In the genomic region with DNA sequence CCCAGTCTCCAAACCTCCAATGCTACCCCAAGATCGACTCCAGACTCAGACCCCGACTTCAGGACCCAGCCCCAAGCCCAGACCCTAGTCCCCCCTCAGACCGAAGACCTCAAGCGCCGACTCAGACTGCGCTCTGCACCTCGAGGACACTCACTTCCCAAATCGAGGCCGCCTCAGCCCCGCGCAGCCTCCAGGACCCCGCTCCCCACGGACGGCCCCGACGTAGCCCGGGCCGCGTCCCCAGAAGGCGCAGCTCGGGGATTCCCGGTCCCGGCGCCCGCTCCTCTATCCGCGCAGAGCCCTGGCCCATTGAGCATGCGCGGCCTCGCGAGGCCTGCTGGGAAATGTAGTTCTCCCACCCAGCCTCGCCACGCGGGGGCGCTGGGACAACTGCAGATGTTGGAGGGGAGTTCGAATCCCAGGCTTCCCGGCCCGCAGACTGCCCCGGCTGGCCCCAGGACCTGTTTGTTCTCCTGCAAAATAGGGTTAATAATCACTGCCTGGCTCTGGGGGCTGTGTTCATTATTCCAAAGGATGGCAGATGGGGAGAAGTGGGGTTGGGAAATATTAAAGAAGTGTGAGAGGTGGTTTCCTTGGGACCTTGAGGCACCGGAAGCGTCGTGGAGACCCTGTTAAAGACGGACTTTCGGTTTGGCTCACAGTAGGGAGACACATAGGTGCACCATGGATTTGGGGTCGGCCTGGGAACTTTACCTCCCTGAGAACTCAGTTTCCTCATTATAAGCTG, we compare ENCODE assay signal across 8 cellular contexts. TPM values are rescaled to one million over a fixed set of nuclear protein-coding genes. Genes with fewer than 3 reads are reported as not detected.
DNase-seq lines count a peak whose midpoint lies in the region; ATAC-seq, FAIRE-seq and TF ChIP-seq lines count a peak whose summit lies in the region.

TSS of gene APBA3 (minus strand) at position 311 of the 748 bp plus-strand sequence. CDS start 1,428 bp downstream, outside the sequence.

- peak; percentile 90 for TF ChIP-seq CTCF in GM06990 (IDR thresholded peaks at IDR 0.05; ENCODE audit: insufficient read depth, low read length, poor library complexity, severe bottlenecking)
- peak; percentile 59 to 85 for TF ChIP-seq CTCF in right atrium auricular region (IDR thresholded peaks at IDR 0.05)

- no peaks in the 10 kb centered on the region for H3K9me3 ChIP-seq in T-helper 17 cell (ENCODE audit: control insufficient read depth, low read length, poor library complexity, severe bottlenecking)
- H3K9me3 ChIP-seq in right atrium auricular region = no peaks in the 10 kb centered on the region

- DNase-seq in GM06990 (ENCODE audit: extremely low read depth, insufficient read length) (peak; percentile 92), NCI-H1694 (lab: John Stamatoyannopoulos, UW) (peak; percentile 75), T-helper 17 cell (peak; percentile 91 to 97 (median 96)), amygdala (lab: John Stamatoyannopoulos, UW) (peak; percentile 10 to 94 (median 78)), right atrium auricular region (ENCODE audit: low spot score) (peak; percentile 93), pulmonary artery endothelial cell (ENCODE audit: low read depth, low spot score) (peak; percentile 36), urothelium cell line (ENCODE audit: low spot score) (peak; percentile 88)

- ATAC-seq in HG02763 (IDR thresholded peaks at IDR 0.05; ENCODE audit: unreplicated experiment) (peak; percentile 52), T-helper 17 cell (peak; percentile 59)

- FAIRE-seq in urothelium cell line (lab: Jason Lieb, UNC) = no peak

- H3K4me1 Mint-ChIP-seq in T-helper 17 cell = peaks cover 29% of the 10 kb centered on the region

- H3K27me3 ChIP-seq in GM06990 (replicated peaks; ENCODE audit: control insufficient read depth, insufficient read depth, low read length) = no peaks in the 10 kb centered on the region
- no peaks in the 10 kb centered on the region for H3K27me3 ChIP-seq in right atrium auricular region

- H3K4me3 ChIP-seq in GM06990 (replicated peaks; ENCODE audit: low read depth, low read length) (peak within 1 kb of the TSS; percentile 76), right atrium auricular region (peak within 1 kb of the TSS; percentile 60 to 75)

- H3K27ac ChIP-seq in right atrium auricular region = peak within 1 kb of the TSS; percentile 96

- H3K36me3 Mint-ChIP-seq in T-helper 17 cell (ENCODE audit: low read depth) = no peaks in the 10 kb centered on the region

- H3K27me3 Mint-ChIP-seq in T-helper 17 cell = no peaks in the 10 kb centered on the region

- H3K27ac Mint-ChIP-seq in T-helper 17 cell = peak within 1 kb of the TSS; percentile 100

- peak within 1 kb of the TSS; percentile 96 for H3K4me3 Mint-ChIP-seq in T-helper 17 cell

- peaks cover 0 to 36% of the 10 kb centered on the region in 2 donors for H3K4me1 ChIP-seq in right atrium auricular region

- H3K36me3 ChIP-seq in GM06990 (ENCODE audit: control insufficient read depth, insufficient read depth, low read length) (peaks cover 14% of the 10 kb centered on the region), right atrium auricular region (peaks cover 26% of the 10 kb centered on the region)

RNA-seq across cellular contexts. Expression of gene APBA3, which starts in this region (rescaled TPM):
- total RNA-seq in T-helper 17 cell = 10 to 100 TPM; 71.9 to 75.1 TPM
- total RNA-seq in right atrium auricular region = 10 to 100 TPM; 14.7 to 24.8 TPM
- total RNA-seq in pulmonary artery endothelial cell = 17.5 and 29.0 TPM in 2 replicates

Comparison
In these comparisons a context has a peak if more than half of its experiments do, and no peak if none do; other contexts are left out.
1. Peak in every context shown above with its lines: DNase-seq, ATAC-seq, H3K4me3 ChIP-seq and H3K27ac ChIP-seq.
2. DNase-seq: peak in every context shown above with its lines; median percentile 96 in T-helper 17 cell; 93 in right atrium auricular region; 92 in GM06990; 88 in urothelium cell line; 78 in amygdala; 75 in NCI-H1694; 36 in pulmonary artery endothelial cell.